In genomic region chr6:163564536-163564935, GRCh38 we compare ENCODE assay signal across 23 cellular contexts.
"Had no signal": no experiment of that assay in that cellular context is flagged by ENCODE, and none has a peak within 500 bp of the region (broad histone marks: within the 10 kb centered on the region; RNA-seq: fewer than 3 reads in every experiment).

No MANE protein-coding gene starts in this region.

- FAIRE-seq: islet of Langerhans had no signal

- H3K4me1 ChIP-seq: neural progenitor cell, testis had no signal

- H2AFZ ChIP-seq: neural progenitor cell had no signal

- H3K9ac ChIP-seq: neural progenitor cell had no signal

- H3K27ac ChIP-seq: sigmoid colon, testis had no signal

- H3K9me3 ChIP-seq: sigmoid colon, testis had no signal

- H3K4me3 ChIP-seq: lung, neural progenitor cell, sigmoid colon, testis had no signal

- ATAC-seq: activated CD4-positive, CD25-positive, alpha-beta regulatory T cell treated with anti-CD3 and anti-CD28 coated beads, Interleukin-2, amount 50 U/mL, for 24 hours; activated CD8-positive, alpha-beta memory T cell treated with anti-CD3 and anti-CD28 coated beads, Interleukin-2, amount 10 ng/mL, durations not matched to agents 7 days and 5 days; activated CD8-positive, alpha-beta T cell treated with anti-CD3 and anti-CD28 coated beads for 36 hours; naive thymus-derived CD8-positive, alpha-beta T cell had no signal

- H3K27me3 ChIP-seq: neural progenitor cell, sigmoid colon, testis had no signal

- H3K4me2 ChIP-seq: neural progenitor cell had no signal

- DNase-seq: activated CD4-positive, alpha-beta T cell treated with anti-CD3 and anti-CD28 coated beads, Interleukin-2, amount 10 ng/mL, durations not matched to agents 24 days and 14 days; activated CD8-positive, alpha-beta memory T cell treated with anti-CD3 and anti-CD28 coated beads, Interleukin-2, amount 10 ng/mL, durations not matched to agents 7 days and 5 days; activated CD8-positive, alpha-beta T cell treated with anti-CD3 and anti-CD28 coated beads for 36 hours; activated effector memory CD4-positive, alpha-beta T cell treated with anti-CD3 and anti-CD28 coated beads, Interleukin-2, amount 50 U/mL, for 16 hours; activated naive CD4-positive, alpha-beta T cell treated with anti-CD3 and anti-CD28 coated beads, Interleukin-2, amount 10 ng/mL, durations not matched to agents 7 days and 5 days; activated T-cell treated with anti-CD3 and anti-CD28 coated beads for 4 hours; amygdala; effector memory CD4-positive, alpha-beta T cell; foreskin melanocyte; head of caudate nucleus; left cardiac atrium; naive thymus-derived CD8-positive, alpha-beta T cell; posterior cingulate gyrus; retina; sigmoid colon; stimulated activated CD4-positive, alpha-beta T cell treated with anti-CD3 and anti-CD28 coated beads, Interleukin-2, amount 100 ng/mL, for 48 hours; stimulated activated naive CD4-positive, alpha-beta T cell; testis; trophoblast cell had no signal
